In genomic region chr6:30883743-30884520, GRCh38 we compare ENCODE assay signal across 8 cellular contexts. TPM values are rescaled to one million over a fixed set of nuclear protein-coding genes. Genes with fewer than 3 reads are reported as not detected.
DNase-seq lines count a peak whose midpoint lies in the region; ATAC-seq and TF ChIP-seq lines count a peak whose summit lies in the region.

Gene DDR1, plus strand, starts transcription at chr6:30884519. Its CDS starts 4,211 bp downstream, at chr6:30888730.

- DNase-seq in ELR (ENCODE audit: low read depth) (peak; percentile 62), LoVo (ENCODE audit: low spot score) (peak; percentile 71), T1000 (lab: John Stamatoyannopoulos, UW) (peak; percentile 16), mammary epithelial cell (peak; percentile 89), sciatic nerve (ENCODE audit: low spot score) (peak; percentile 88), KG1 (lab: John Stamatoyannopoulos, UW) (no peak)

- H3K4me3 ChIP-seq in mammary epithelial cell (replicated peaks in 1 of 3; ENCODE audit: insufficient read depth in 1 of 3, low read depth in 2 of 3, low read length in 3 of 3) (peak within 1 kb of the TSS; percentile 60 to 76 (median 73)), iPS-18c (ENCODE audit: insufficient read depth, low read depth, low read length) (peak within 1 kb of the TSS; percentile 42)

- TF ChIP-seq CTCF in mammary epithelial cell (conservative IDR thresholded peaks at IDR 0.05 in 1 of 2, IDR thresholded peaks at IDR 0.05 in 1 of 2; ENCODE audit: extremely low read depth in 1 of 2, insufficient read depth in 1 of 2, low read depth in 1 of 2, low read length in 2 of 2): no peak

- H3K36me3 ChIP-seq in mammary epithelial cell (ENCODE audit: insufficient read depth, low read length): peaks cover 3% of the 10 kb centered on the region

- 0% methylated on average over 8 of the region's 60 CpGs for WGBS in mammary epithelial cell (ENCODE audit: low coverage, missing lambda C conversion rate)

- H3K27me3 ChIP-seq in mammary epithelial cell (ENCODE audit: insufficient read depth, low read length): no peaks in the 10 kb centered on the region

- no peak within 1 kb of the TSS for H2AFZ ChIP-seq in mammary epithelial cell (ENCODE audit: low read depth, low read length)

- H3K27ac ChIP-seq in mammary epithelial cell (ENCODE audit: insufficient read depth, low read depth, low read length): peak within 1 kb of the TSS; percentile 95

- peak; percentile 78 for ATAC-seq in sciatic nerve
- no peak for ATAC-seq in GM19328 (IDR thresholded peaks at IDR 0.05; ENCODE audit: unreplicated experiment)

- CTCF ChIA-PET in mammary epithelial cell (lab: Charles Lee; ENCODE audit: low non-redundant PET): interaction anchor here (0.6 kb wide), 1 partner anchor 42 kb away, joined by 5 read pairs; no protein-coding TSS in a partner anchor

- peaks cover 54% of the 10 kb centered on the region for H3K79me2 ChIP-seq in mammary epithelial cell (ENCODE audit: insufficient read depth, low read length)

- intact Hi-C loops in mammary epithelial cell (cut with micrococcal nuclease) (loop anchor here (1.0 to 5.0 kb wide), 2 partner anchors 24 to 267 kb away; partner anchors contain the start of genes GTF2H4, MRPS18B and PPP1R10), sciatic nerve (cut with DNase I) (loop anchor here (5.0 kb wide), 1 partner anchor 57 kb away; no protein-coding TSS in a partner anchor)

- peak within 1 kb of the TSS; percentile 92 for H3K4me2 ChIP-seq in mammary epithelial cell (ENCODE audit: insufficient read depth, low read depth, low read length)

- in situ Hi-C loops in mammary epithelial cell (cut with MboI; ENCODE audit: low sequenced_read_pairs in 2 of 2): no loop called here

- H3K9me3 ChIP-seq in mammary epithelial cell (replicated peaks; ENCODE audit: insufficient read depth, low read length) (no peaks in the 10 kb centered on the region), iPS-18c (ENCODE audit: control insufficient read depth, insufficient read depth, low read length) (no peaks in the 10 kb centered on the region)

- no TSS peak for BruUV-seq in mammary epithelial cell (replicated peaks; lab: Mats Ljungman, UMichigan)

- H3K9ac ChIP-seq in mammary epithelial cell (ENCODE audit: insufficient read depth, low read length): peak within 1 kb of the TSS; percentile 99

- dilution Hi-C loops in mammary epithelial cell (cut with HindIII; ENCODE audit: low sequenced_read_pairs): no loop called here

- H3K4me1 ChIP-seq in mammary epithelial cell (ENCODE audit: insufficient read depth, low read length): peaks cover 59% of the 10 kb centered on the region

- no peaks in the 10 kb centered on the region for H4K20me1 ChIP-seq in mammary epithelial cell (ENCODE audit: insufficient read depth, low read length)

RNA-seq across cellular contexts. Expression of gene DDR1, which starts in this region (rescaled TPM):
- total RNA-seq in mammary epithelial cell: 100 to 1,000 TPM; 192 to 315 TPM
- polyA plus RNA-seq in mammary epithelial cell: 130 TPM
- polyA minus RNA-seq in mammary epithelial cell: 239 TPM
- 93.5 TPM for total RNA-seq in sciatic nerve
